In genomic region chr6:32952817-32953739, GRCh38 we compare ENCODE assay signal across 8 cellular contexts. TPM values are rescaled to one million over a fixed set of nuclear protein-coding genes. Genes with fewer than 3 reads are reported as not detected.
DNase-seq lines count a peak whose midpoint lies in the region; FAIRE-seq and TF ChIP-seq lines count a peak whose summit lies in the region.

HLA-DMA (minus strand) TSS chr6:32953097; CDS start chr6:32953036, 61 bp downstream.

- intact Hi-C loops in MCF 10A (cut with micrococcal nuclease), result loop anchor here (2.0 kb wide), 1 partner anchor 32 kb away; no protein-coding TSS in a partner anchor

- no TSS peak for BruUV-seq in MCF 10A (replicated peaks; lab: Mats Ljungman, UMichigan)

- no peaks in the 10 kb centered on the region for H3K36me3 ChIP-seq in MG63
- no peaks in the 10 kb centered on the region for H3K36me3 ChIP-seq in iPS-20b (ENCODE audit: insufficient read depth, low read depth, low read length)
- H3K36me3 ChIP-seq in skeletal muscle satellite cell (ENCODE audit: insufficient read depth, low read length), result no peaks in the 10 kb centered on the region

- H3K4me3 Mint-ChIP-seq in MCF 10A (ENCODE audit: unreplicated experiment), result no peak within 1 kb of the TSS

- no peak within 1 kb of the TSS for H3K27ac ChIP-seq in iPS-20b (ENCODE audit: low read length)

- H3K9me3 Mint-ChIP-seq in MCF 10A (ENCODE audit: unreplicated experiment), result no peaks in the 10 kb centered on the region

- H3K36me3 Mint-ChIP-seq in MCF 10A (ENCODE audit: insufficient read depth, unreplicated experiment), result no peaks in the 10 kb centered on the region

- peak; percentile 45 for TF ChIP-seq CTCF in MCF 10A (IDR thresholded peaks at IDR 0.05; ENCODE audit: unreplicated experiment)

- no peaks in the 10 kb centered on the region for H3K27me3 Mint-ChIP-seq in MCF 10A (ENCODE audit: insufficient read depth, unreplicated experiment)

- CTCF ChIA-PET in HEK293T (lab: Yijun Ruan, JAX) (interaction anchor here (0.5 to 3.9 kb wide), 19 partner anchors 9 to 193 kb away, joined by 3 to 37 read pairs (median 6); partner anchors contain the start of genes BRD2, HLA-DMB and TAP2), MCF 10A (lab: Yijun Ruan, JAX) (interaction anchor here (0.5 to 4.4 kb wide), 28 partner anchors 10 to 883 kb away, joined by 3 to 55 read pairs (median 4); partner anchors contain the start of genes BRD2 and HLA-DMB)

- peak; percentile 43 for FAIRE-seq in TTC549 (lab: Jason Lieb, UNC)

- H3K4me2 ChIP-seq in skeletal muscle satellite cell (ENCODE audit: low read length), result peak within 1 kb of the TSS; percentile 44

- H3K4me1 ChIP-seq in iPS-20b (ENCODE audit: insufficient read depth, low read length) (no peaks in the 10 kb centered on the region), skeletal muscle satellite cell (ENCODE audit: control insufficient read depth, insufficient read depth, low read length) (no peaks in the 10 kb centered on the region)

- no peaks in the 10 kb centered on the region for H3K4me1 Mint-ChIP-seq in MCF 10A (ENCODE audit: insufficient read depth, unreplicated experiment)

- no peak within 1 kb of the TSS for H3K9ac ChIP-seq in iPS-20b (ENCODE audit: low read depth, low read length)
- no peak within 1 kb of the TSS for H3K9ac ChIP-seq in skeletal muscle satellite cell (ENCODE audit: low read depth, low read length)

- peak in 2 of 3 experiments; percentile 19 to 48 for DNase-seq in NCI-H1417 (lab: John Stamatoyannopoulos, UW)
- no peak for DNase-seq in NCI-H1417 treated with DMSO at 0.1 percent for 48 hours (lab: John Stamatoyannopoulos, UW)
- DNase-seq in HEK293T (ENCODE audit: extremely low spot score), result peak; percentile 55
- DNase-seq in MG63, result peak; percentile 99
- peak; percentile 89 for DNase-seq in MCF 10A (ENCODE audit: unreplicated experiment)

- H3K9me3 ChIP-seq in MG63 (no peaks in the 10 kb centered on the region), iPS-20b (ENCODE audit: insufficient read depth, low read depth, low read length) (no peaks in the 10 kb centered on the region), skeletal muscle satellite cell (replicated peaks; ENCODE audit: low read length) (no peaks in the 10 kb centered on the region)

- no peak within 1 kb of the TSS for H3K27ac Mint-ChIP-seq in MCF 10A (ENCODE audit: low read depth, unreplicated experiment)

- H3K4me3 ChIP-seq in MG63 (no peak within 1 kb of the TSS), iPS-20b (ENCODE audit: low read length) (peak within 1 kb of the TSS; percentile 42), skeletal muscle satellite cell (ENCODE audit: low read length) (no peak within 1 kb of the TSS)

- no peaks in the 10 kb centered on the region for H3K27me3 ChIP-seq in MG63
- H3K27me3 ChIP-seq in iPS-20b (ENCODE audit: insufficient read depth, low read length), result no peaks in the 10 kb centered on the region
- H3K27me3 ChIP-seq in skeletal muscle satellite cell (ENCODE audit: control insufficient read depth, insufficient read depth, low read length), result peaks cover 11% of the 10 kb centered on the region

- POLR2A ChIA-PET in HEK293T (lab: Yijun Ruan, JAX), result interaction anchor here (1.0 to 11.8 kb wide), 5 partner anchors 11 to 59 kb away, joined by 4 to 208 read pairs (median 7); partner anchors contain the start of genes BRD2 and HLA-DMB
- POLR2A ChIA-PET in MCF 10A (lab: Yijun Ruan, JAX), result interaction anchor here (0.6 to 8.2 kb wide), 11 partner anchors 10 to 776 kb away, joined by 3 to 130 read pairs (median 4); partner anchors contain the start of genes BRD2, PSMB8, RING1 and TAP2

TF ChIP-seq in HEK293T, 16 proteins besides CTCF, POLR2A, EP300 and RAD21:
- TF ChIP-seq FOXA1 (IDR thresholded peaks at IDR 0.05), result no peak
- TF ChIP-seq PKNOX1 (IDR thresholded peaks at IDR 0.05), result 0 out of 2 replicates have a peak, but pooled peaks have one; percentile 24

RNA-seq across cellular contexts. Expression of gene HLA-DMA, which starts in this region (rescaled TPM):
- 16.8 and 18.9 TPM in 2 replicates for total RNA-seq in MG63 (2014; rRNA removed; shearing (Covaris generic); ENCODE audit: low replicate concordance)
- 2.4 and 2.9 TPM in 2 replicates for total RNA-seq in MCF 10A (2022)
- 0.66 and 1.0 TPM in 2 replicates for total RNA-seq in skeletal muscle satellite cell (2012; rRNA removed)
